Comparison of ENCODE assay signal across 33 cellular contexts in genomic region chr18:33074125-33074524, GRCh38.
A peak's percentile ranks its signal among the peaks of the same experiment; 100 is the strongest.
DNase-seq lines count a peak whose midpoint lies in the region; ATAC-seq, FAIRE-seq and TF ChIP-seq lines count a peak whose summit lies in the region.
"Had no signal": no experiment of that assay in that cellular context is flagged by ENCODE, and none has a peak within 500 bp of the region (broad histone marks: within the 10 kb centered on the region; RNA-seq: fewer than 3 reads in every experiment).

No MANE protein-coding gene starts in this region.

- no peak for TF ChIP-seq EP300 in HepG2 (IDR thresholded peaks at IDR 0.05; ENCODE audit: low read depth in 2 of 2, low read length in 2 of 2)
- no peak for TF ChIP-seq EP300 in HepG2 (CRISPR knock-in tag; IDR thresholded peaks at IDR 0.05; ENCODE audit: borderline replicate concordance)

- DNase-seq in HepG2 (ENCODE audit: low spot score) (no peak), right lobe of liver (no peak), D721Med (ENCODE audit: insufficient read length, low spot score) (no peak), nephron progenitor cell (no peak), NCI-H446 treated with DMSO at 0.1 percent for 48 hours (lab: John Stamatoyannopoulos, UW) (no peak), SW 1271 (lab: John Stamatoyannopoulos, UW) (no peak)
- DNase-seq: 8988T; ACHN; AML-193; BE2C; C1 segment of cervical spinal cord; Caco-2; Calu3; CD4-positive, alpha-beta memory T cell; CD4-positive, alpha-beta T cell; CD4-positive, CD25-positive, alpha-beta regulatory T cell; CD8-positive, alpha-beta memory T cell; CD8-positive, alpha-beta T cell; COR-L47; DMS 273 treated with DMSO at 0.1 percent for 48 hours; DMS153; DMS79; DMS79 treated with DMSO at 0.1 percent for 48 hours; DND-41; EL had no signal

- FAIRE-seq in HepG2 (lab: Jason Lieb, UNC) (no peak), D721Med (lab: Jason Lieb, UNC) (peak; percentile 41)
- FAIRE-seq: A204.1, A549 had no signal

- no peaks in the 10 kb centered on the region for H3K9me3 ChIP-seq in HepG2 (ENCODE audit: low read length)
- H3K9me3 ChIP-seq in right lobe of liver: no peaks in the 10 kb centered on the region
- H3K9me3 ChIP-seq: A549; BE2C; BLaER1; BLaER1 treated with 17β-estradiol and CSF1 and Interleukin-3, amounts not matched to agents 10 nM and 100 nM; Caco-2 had no signal

- no peak overlapping the region for H3K9ac ChIP-seq in HepG2 (ENCODE audit: insufficient read depth, low read depth, low read length)
- H3K9ac ChIP-seq: BLaER1; BLaER1 treated with 17β-estradiol and CSF1 and Interleukin-3, amounts not matched to agents 10 nM and 100 nM had no signal

- no peak overlapping the region for H3K4me3 Mint-ChIP-seq in nephron progenitor cell
- H3K4me3 Mint-ChIP-seq: B cell; CD14-positive monocyte; CD4-positive, alpha-beta memory T cell; CD4-positive, alpha-beta T cell; CD8-positive, alpha-beta memory T cell; CD8-positive, alpha-beta T cell had no signal

- TF ChIP-seq CTCF in HepG2 (CRISPR knock-in tag; IDR thresholded peaks at IDR 0.05): no peak
- no peak for TF ChIP-seq CTCF in right lobe of liver (IDR thresholded peaks at IDR 0.05)
- no peak for TF ChIP-seq CTCF in D721Med (IDR thresholded peaks at IDR 0.05; ENCODE audit: insufficient read depth, missing control alignments)
- no peak for TF ChIP-seq CTCF in nephron progenitor cell (IDR thresholded peaks at IDR 0.05)

- no peaks in the 10 kb centered on the region for H4K20me1 ChIP-seq in HepG2 (ENCODE audit: insufficient read depth, low read length)
- H4K20me1 ChIP-seq: BLaER1; BLaER1 treated with 17β-estradiol and CSF1 and Interleukin-3, amounts not matched to agents 10 nM and 100 nM had no signal

- CTCF ChIA-PET in HepG2 (lab: Yijun Ruan, JAX; ENCODE audit: low intra/inter-chr PET ratio, low total read pairs): no interaction called here

- intact Hi-C loops in HepG2 (cut with micrococcal nuclease; ENCODE audit: unreplicated experiment) (no loop called here), right lobe of liver (cut with DNase I) (no loop called here)

- TF ChIP-seq POLR2A in HepG2 (IDR thresholded peaks at IDR 0.05; ENCODE audit: insufficient read depth in 1 of 2, low read depth in 2 of 2, low read length in 2 of 2) (no peak), right lobe of liver (IDR thresholded peaks at IDR 0.05) (no peak)

- no peaks in the 10 kb centered on the region for H3K36me3 Mint-ChIP-seq in nephron progenitor cell (ENCODE audit: low read depth)
- H3K36me3 Mint-ChIP-seq: CD14-positive monocyte; CD4-positive, alpha-beta memory T cell; CD4-positive, CD25-positive, alpha-beta regulatory T cell; CD8-positive, alpha-beta memory T cell; CD8-positive, alpha-beta T cell had no signal

- H3K4me1 ChIP-seq in HepG2 (ENCODE audit: insufficient read depth, low read length) (no peaks in the 10 kb centered on the region), right lobe of liver (no peaks in the 10 kb centered on the region)
- H3K4me1 ChIP-seq: A549; BE2C; BLaER1; BLaER1 treated with 17β-estradiol and CSF1 and Interleukin-3, amounts not matched to agents 10 nM and 100 nM; Caco-2 had no signal

- H3K27me3 Mint-ChIP-seq in nephron progenitor cell (ENCODE audit: low read depth, poor library complexity): peaks cover 12% of the 10 kb centered on the region
- H3K27me3 Mint-ChIP-seq: CD4-positive, alpha-beta memory T cell; CD4-positive, alpha-beta T cell; CD4-positive, CD25-positive, alpha-beta regulatory T cell had no signal

- H3K27me3 ChIP-seq in HepG2 (ENCODE audit: control insufficient read depth in 1 of 2, insufficient read depth in 2 of 2, low read length in 2 of 2): no peaks in the 10 kb centered on the region
- no peaks in the 10 kb centered on the region for H3K27me3 ChIP-seq in right lobe of liver
- H3K27me3 ChIP-seq: BE2C; BLaER1; BLaER1 treated with 17β-estradiol and CSF1 and Interleukin-3, amounts not matched to agents 10 nM and 100 nM had no signal

- H3K79me2 ChIP-seq in HepG2 (ENCODE audit: insufficient read depth, low read length): no peaks in the 10 kb centered on the region

- H3K27ac Mint-ChIP-seq in nephron progenitor cell: peak overlapping the region; percentile 8
- H3K27ac Mint-ChIP-seq: B cell; CD14-positive monocyte; CD4-positive, alpha-beta memory T cell; CD4-positive, alpha-beta T cell; CD4-positive, CD25-positive, alpha-beta regulatory T cell; CD8-positive, alpha-beta memory T cell; CD8-positive, alpha-beta T cell had no signal

- H2AFZ ChIP-seq in HepG2 (ENCODE audit: low read length): no peak overlapping the region

- in situ Hi-C loops in HepG2 (cut with HindIII; ENCODE audit: extremely low pct_ligation_motif_present, low pct_unique_long_range_greater_than_20kb): no loop called here

- BruUV-seq in HepG2 (replicated peaks; lab: Mats Ljungman, UMichigan): no TSS peak

- no peak overlapping the region for H3K4me2 ChIP-seq in HepG2 (ENCODE audit: low read depth, low read length)
- H3K4me2 ChIP-seq: A549, BLaER1 had no signal

- 4% methylated on average over 3 of the region's 3 CpGs for WGBS in HepG2 (ENCODE audit: low lambda C conversion rate)
- WGBS in right lobe of liver (ENCODE audit: insufficient coverage, low coverage, low lambda C conversion rate, missing lambda C conversion rate): 74% methylated on average over 3 of the region's 3 CpGs

- POLR2A ChIA-PET in HepG2 (lab: Yijun Ruan, JAX): no interaction called here

- H3K9me3 Mint-ChIP-seq in nephron progenitor cell: peaks cover 11% of the 10 kb centered on the region

- H3K4me3 ChIP-seq in HepG2 (replicated peaks in 1 of 3; ENCODE audit: insufficient read depth in 1 of 3, low read depth in 2 of 3, low read length in 3 of 3) (no peak overlapping the region), right lobe of liver (no peak overlapping the region)
- H3K4me3 ChIP-seq: A549; BLaER1; BLaER1 treated with 17β-estradiol and CSF1 and Interleukin-3, amounts not matched to agents 10 nM and 100 nM had no signal

- ATAC-seq in HepG2: no peak
- no peak for ATAC-seq in right lobe of liver
- ATAC-seq: A549; CD8-positive, alpha-beta T cell had no signal

- no peak overlapping the region for H3K27ac ChIP-seq in HepG2 (ENCODE audit: extremely low read length, insufficient read depth, low read length)
- H3K27ac ChIP-seq in right lobe of liver: no peak overlapping the region
- H3K27ac ChIP-seq: 22Rv1; A549; BLaER1; BLaER1 treated with 17β-estradiol and CSF1 and Interleukin-3, amounts not matched to agents 10 nM and 100 nM; C4-2B had no signal

- H3K36me3 ChIP-seq in HepG2 (replicated peaks in 1 of 2; ENCODE audit: control insufficient read depth in 1 of 2, insufficient read depth in 2 of 2, low read length in 2 of 2) (no peaks in the 10 kb centered on the region), right lobe of liver (no peaks in the 10 kb centered on the region)
- H3K36me3 ChIP-seq: BE2C; BLaER1; BLaER1 treated with 17β-estradiol and CSF1 and Interleukin-3, amounts not matched to agents 10 nM and 100 nM had no signal

- H3K4me1 Mint-ChIP-seq in nephron progenitor cell: peaks cover 6% of the 10 kb centered on the region
- H3K4me1 Mint-ChIP-seq: B cell; CD14-positive monocyte; CD4-positive, alpha-beta memory T cell; CD8-positive, alpha-beta memory T cell had no signal

- TF ChIP-seq RAD21 in HepG2 (CRISPR knock-in tag; IDR thresholded peaks at IDR 0.05): no peak

TF ChIP-seq in HepG2, 621 proteins besides CTCF, POLR2A, EP300 and RAD21:
- TF ChIP-seq HNRNPL (IDR thresholded peaks at IDR 0.05; ENCODE audit: low read depth, low read length) (no peak), ZBTB39 (CRISPR knock-in tag; IDR thresholded peaks at IDR 0.05) (no peak), ATF7 (IDR thresholded peaks at IDR 0.05) (peak; percentile 94), ATF7 (CRISPR knock-in tag; IDR thresholded peaks at IDR 0.05) (no peak), ZNF562 (CRISPR knock-in tag; IDR thresholded peaks at IDR 0.05; ENCODE audit: borderline replicate concordance) (no peak), ZNF362 (CRISPR knock-in tag; IDR thresholded peaks at IDR 0.05; ENCODE audit: borderline replicate concordance) (no peak)
